Comparison of ENCODE assay signal across 8 cellular contexts in the genomic region with DNA sequence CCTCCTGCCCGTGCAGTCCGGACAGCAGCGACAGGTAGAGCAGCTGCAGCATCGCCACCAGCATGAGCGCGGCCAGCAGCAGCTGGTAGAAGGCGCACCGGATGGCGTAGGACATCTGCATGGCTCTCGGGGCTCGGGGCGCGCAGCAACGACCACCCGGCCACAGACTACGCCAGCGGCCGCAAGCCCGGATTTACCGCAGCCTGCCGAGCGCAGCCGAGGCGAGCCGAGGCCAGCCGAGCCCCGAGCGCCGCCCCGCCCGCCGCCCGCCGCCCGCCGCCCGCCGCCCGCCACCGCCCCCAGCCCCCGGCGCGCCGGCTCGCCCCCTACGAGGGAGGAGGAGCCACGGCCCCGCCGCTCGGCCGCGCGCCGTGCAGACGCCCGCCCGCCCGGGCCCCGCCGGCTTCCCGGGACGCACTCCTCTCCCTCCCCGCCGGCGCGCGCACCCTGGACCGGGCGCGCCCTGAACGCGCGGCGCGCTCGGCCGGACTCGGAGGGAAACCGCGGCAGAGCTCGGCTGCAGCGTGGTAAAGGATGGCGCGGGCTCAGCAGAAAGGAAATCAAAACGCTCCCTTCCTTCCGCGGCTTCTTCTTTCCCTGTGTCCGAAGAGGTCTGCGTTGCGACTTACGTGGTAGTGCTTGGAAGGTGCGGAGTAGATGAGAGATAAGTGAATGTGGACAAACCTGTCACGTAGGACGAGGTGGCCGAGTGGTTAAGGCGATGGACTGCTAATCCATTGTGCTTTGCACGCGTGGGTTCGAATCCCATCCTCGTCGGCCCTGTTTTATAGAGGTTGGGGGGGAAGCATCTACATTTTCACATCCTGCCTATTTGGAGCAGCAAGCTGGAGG. TPM values are rescaled to one million over a fixed set of nuclear protein-coding genes. Genes with fewer than 3 reads are reported as not detected.
A peak's percentile ranks its signal among the peaks of the same experiment; 100 is the strongest.
DNase-seq lines count a peak whose midpoint lies in the region; ATAC-seq and TF ChIP-seq lines count a peak whose summit lies in the region.

A gene (minus strand): TSS at position 205 of the 852 bp plus-strand sequence. CDS start 84 bp downstream, at position 121.

- ATAC-seq in GM18517 (IDR thresholded peaks at IDR 0.05; ENCODE audit: unreplicated experiment): peak; percentile 50
- ATAC-seq in HG03342 (IDR thresholded peaks at IDR 0.05; ENCODE audit: unreplicated experiment): no peak

- peaks cover 8% of the 10 kb centered on the region for H3K4me1 ChIP-seq in endodermal cell (ENCODE audit: control insufficient read depth, insufficient read depth, low read length)

- peaks cover 5% of the 10 kb centered on the region for H3K36me3 Mint-ChIP-seq in endodermal cell (ENCODE audit: low read depth)

- H3K27ac Mint-ChIP-seq in endodermal cell: peak within 1 kb of the TSS; percentile 89

- DNase-seq in HT1080 (ENCODE audit: low read depth): peak; percentile 93
- DNase-seq in NOMO-1 treated with dmso at 0.1 percent for 144 hours (lab: John Stamatoyannopoulos, UW; ENCODE audit: unreplicated experiment): peak; percentile 65
- DNase-seq in activated CD8-positive, alpha-beta memory T cell treated with anti-CD3 and anti-CD28 coated beads, Interleukin-2, amount 50 U/mL, for 24 hours (ENCODE audit: extremely low read depth): peak; percentile 69
- DNase-seq in endodermal cell: peak; percentile 93
- no peak for DNase-seq in mesenteric fat pad (ENCODE audit: low spot score)
- DNase-seq in stimulated activated CD8-positive, alpha-beta memory T cell treated with anti-CD3 and anti-CD28 coated beads, Interleukin-12 subunit alpha, Interleukin-12 subunit beta, amount 100 ng/mL, for 24 hours (ENCODE audit: extremely low read depth): peak; percentile 57

- peaks cover 20% of the 10 kb centered on the region for H3K4me1 Mint-ChIP-seq in endodermal cell

- no peaks in the 10 kb centered on the region for H3K27me3 ChIP-seq in endodermal cell (ENCODE audit: control insufficient read depth, insufficient read depth, low read length, poor library complexity, severe bottlenecking)

- peaks cover 4% of the 10 kb centered on the region for H3K36me3 ChIP-seq in endodermal cell (ENCODE audit: control insufficient read depth, insufficient read depth, low read length)

- no peaks in the 10 kb centered on the region for H3K27me3 Mint-ChIP-seq in endodermal cell (ENCODE audit: insufficient read depth)

- no peaks in the 10 kb centered on the region for H3K9me3 Mint-ChIP-seq in endodermal cell

- H3K9me3 ChIP-seq in endodermal cell (ENCODE audit: control insufficient read depth, low read length): no peaks in the 10 kb centered on the region

- peak within 1 kb of the TSS; percentile 85 for H3K27ac ChIP-seq in endodermal cell (ENCODE audit: low read depth, low read length)

- WGBS in endodermal cell (ENCODE audit: insufficient coverage in 1 of 2, insufficient read length in 1 of 2), 2 experiments: 0 to 3% methylated on average over 17 to 92 of the region's 101 CpGs

- no peak for TF ChIP-seq CTCF in endodermal cell (conservative IDR thresholded peaks at IDR 0.05)

- peak within 1 kb of the TSS; percentile 89 for H3K4me3 ChIP-seq in endodermal cell (ENCODE audit: low read length)

- H3K4me3 Mint-ChIP-seq in endodermal cell: peak within 1 kb of the TSS; percentile 87

- peak within 1 kb of the TSS; percentile 71 for H3K9ac ChIP-seq in endodermal cell (ENCODE audit: extremely low read depth, low read length, poor library complexity, severe bottlenecking)

RNA-seq across cellular contexts. Expression of the gene that starts here (rescaled TPM):
- total RNA-seq in HT1080 (2014; rRNA removed; shearing (Covaris generic)): 27.0 and 34.4 TPM in 2 replicates
- polyA plus RNA-seq in HT1080 (2015; cell fraction: cytosol; rRNA removed): 20.8 and 21.7 TPM in 2 replicates
- 28.5 and 31.5 TPM in 2 replicates for polyA plus RNA-seq in HT1080 (2015; cell fraction: nucleus; rRNA removed)
- total RNA-seq in endodermal cell: 10 to 100 TPM; 29.4 to 45.7 TPM
- polyA plus RNA-seq in endodermal cell (2013, experiment 1 of 2): 46.8 TPM
- polyA plus RNA-seq in endodermal cell (2013, experiment 2 of 2): 44.7 TPM
- total RNA-seq in mesenteric fat pad: 16.1 TPM
